In the genomic region with DNA sequence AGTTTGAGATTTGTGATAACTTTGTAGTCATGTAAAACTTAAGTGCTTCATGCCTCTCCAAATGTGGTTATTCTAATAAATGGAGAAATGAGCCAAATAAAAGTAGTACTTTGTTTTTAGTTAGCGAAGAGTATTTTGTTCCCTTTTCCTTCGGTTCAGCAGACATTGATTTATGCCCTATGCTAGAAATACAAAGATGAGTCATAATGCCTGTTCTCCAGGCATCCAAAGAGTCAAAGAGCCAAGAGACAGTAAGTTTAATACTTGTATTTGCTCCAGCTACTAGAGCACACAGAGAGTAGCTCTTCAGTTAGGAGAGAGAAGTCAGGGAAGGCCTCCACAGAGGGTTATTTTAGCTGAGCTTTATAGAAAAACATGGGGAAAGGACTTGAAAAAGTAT, we compare ENCODE assay signal across 1 cellular context.
TF ChIP-seq lines count a peak whose summit lies in the region.

No MANE protein-coding gene starts in this region.

TF ChIP-seq in GM23338, 12 proteins besides CTCF, POLR2A, EP300 and RAD21 (continued from another document):
- TF ChIP-seq ZNF462 (CRISPR knock-in tag; IDR thresholded peaks at IDR 0.05): no peak
- no peak for TF ChIP-seq EZH2phosphoT487 (IDR thresholded peaks at IDR 0.05; ENCODE audit: unreplicated experiment)
- no peak for TF ChIP-seq EZH2 (IDR thresholded peaks at IDR 0.05; ENCODE audit: low read depth, unreplicated experiment)
- TF ChIP-seq ZNF114 (CRISPR knock-in tag; IDR thresholded peaks at IDR 0.05): no peak
- TF ChIP-seq, protein P1, sequence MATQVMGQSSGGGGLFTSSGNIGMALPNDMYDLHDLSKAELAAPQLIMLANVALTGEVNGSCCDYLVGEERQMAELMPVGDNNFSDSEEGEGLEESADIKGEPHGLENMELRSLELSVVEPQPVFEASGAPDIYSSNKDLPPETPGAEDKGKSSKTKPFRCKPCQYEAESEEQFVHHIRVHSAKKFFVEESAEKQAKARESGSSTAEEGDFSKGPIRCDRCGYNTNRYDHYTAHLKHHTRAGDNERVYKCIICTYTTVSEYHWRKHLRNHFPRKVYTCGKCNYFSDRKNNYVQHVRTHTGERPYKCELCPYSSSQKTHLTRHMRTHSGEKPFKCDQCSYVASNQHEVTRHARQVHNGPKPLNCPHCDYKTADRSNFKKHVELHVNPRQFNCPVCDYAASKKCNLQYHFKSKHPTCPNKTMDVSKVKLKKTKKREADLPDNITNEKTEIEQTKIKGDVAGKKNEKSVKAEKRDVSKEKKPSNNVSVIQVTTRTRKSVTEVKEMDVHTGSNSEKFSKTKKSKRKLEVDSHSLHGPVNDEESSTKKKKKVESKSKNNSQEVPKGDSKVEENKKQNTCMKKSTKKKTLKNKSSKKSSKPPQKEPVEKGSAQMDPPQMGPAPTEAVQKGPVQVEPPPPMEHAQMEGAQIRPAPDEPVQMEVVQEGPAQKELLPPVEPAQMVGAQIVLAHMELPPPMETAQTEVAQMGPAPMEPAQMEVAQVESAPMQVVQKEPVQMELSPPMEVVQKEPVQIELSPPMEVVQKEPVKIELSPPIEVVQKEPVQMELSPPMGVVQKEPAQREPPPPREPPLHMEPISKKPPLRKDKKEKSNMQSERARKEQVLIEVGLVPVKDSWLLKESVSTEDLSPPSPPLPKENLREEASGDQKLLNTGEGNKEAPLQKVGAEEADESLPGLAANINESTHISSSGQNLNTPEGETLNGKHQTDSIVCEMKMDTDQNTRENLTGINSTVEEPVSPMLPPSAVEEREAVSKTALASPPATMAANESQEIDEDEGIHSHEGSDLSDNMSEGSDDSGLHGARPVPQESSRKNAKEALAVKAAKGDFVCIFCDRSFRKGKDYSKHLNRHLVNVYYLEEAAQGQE (IDR thresholded peaks at IDR 0.05; ENCODE audit: unreplicated experiment): no peak
- TF ChIP-seq NANOG (IDR thresholded peaks at IDR 0.05; ENCODE audit: borderline replicate concordance): no peak
